Comparison of ENCODE assay signal across 8 cellular contexts in genomic region chr12:54357802-54358619, GRCh38. TPM values are rescaled to one million over a fixed set of nuclear protein-coding genes. Genes with fewer than 3 reads are reported as not detected.
A peak's percentile ranks its signal among the peaks of the same experiment; 100 is the strongest.
DNase-seq lines count a peak whose midpoint lies in the region; ATAC-seq and TF ChIP-seq lines count a peak whose summit lies in the region.

No MANE protein-coding gene starts in this region.

- DNase-seq in NCI-H1105 treated with DMSO at 0.1 percent for 48 hours (lab: John Stamatoyannopoulos, UW) (peak; percentile 43), NCI-H1105 (lab: John Stamatoyannopoulos, UW) (no peak), NCI-H146 (lab: John Stamatoyannopoulos, UW) (peak; percentile 69), fibroblast of pulmonary artery (ENCODE audit: low read depth) (no peak), smooth muscle cell (lab: John Stamatoyannopoulos, UW; ENCODE audit: unreplicated experiment) (no peak)
- peak; percentile 64 for DNase-seq in activated CD8-positive, alpha-beta T cell treated with anti-CD3 and anti-CD28 coated beads for 36 hours
- DNase-seq in effector memory CD8-positive, alpha-beta T cell, result no peak

- no peaks in the 10 kb centered on the region for H3K36me3 Mint-ChIP-seq in activated CD8-positive, alpha-beta T cell treated with anti-CD3 and anti-CD28 coated beads for 36 hours (ENCODE audit: low read depth)
- peaks cover 3% of the 10 kb centered on the region for H3K36me3 Mint-ChIP-seq in effector memory CD8-positive, alpha-beta T cell (ENCODE audit: insufficient read depth)

- peaks cover 8% of the 10 kb centered on the region for H3F3A ChIP-seq in smooth muscle cell (ENCODE audit: low read depth)

- H3K36me3 ChIP-seq in smooth muscle cell (ENCODE audit: low read depth), result no peaks in the 10 kb centered on the region

- CTCF ChIA-PET in activated CD8-positive, alpha-beta T cell treated with anti-CD3 and anti-CD28 coated beads for 36 hours (lab: Charles Lee), result interaction anchor here (0.7 to 9.0 kb wide), 13 partner anchors 8 to 169 kb away, joined by 3 to 117 read pairs (median 11); partner anchors contain the start of gene COPZ1

- H3K27me3 ChIP-seq in smooth muscle cell (ENCODE audit: low read depth), result no peaks in the 10 kb centered on the region

- intact Hi-C loops in activated CD8-positive, alpha-beta T cell treated with anti-CD3 and anti-CD28 coated beads for 36 hours (cut with micrococcal nuclease), result no loop called here

- no peaks in the 10 kb centered on the region for H3K9me3 Mint-ChIP-seq in activated CD8-positive, alpha-beta T cell treated with anti-CD3 and anti-CD28 coated beads for 36 hours
- H3K9me3 Mint-ChIP-seq in effector memory CD8-positive, alpha-beta T cell, result no peaks in the 10 kb centered on the region

- H3K4me3 Mint-ChIP-seq in activated CD8-positive, alpha-beta T cell treated with anti-CD3 and anti-CD28 coated beads for 36 hours, result no peak overlapping the region
- no peak overlapping the region for H3K4me3 Mint-ChIP-seq in effector memory CD8-positive, alpha-beta T cell

- H3K4me1 ChIP-seq in smooth muscle cell (ENCODE audit: low read depth), result peaks cover 67% of the 10 kb centered on the region

- H2AFZ ChIP-seq in smooth muscle cell (ENCODE audit: low read depth), result peak overlapping the region; percentile 46

- no peaks in the 10 kb centered on the region for H3K79me2 ChIP-seq in smooth muscle cell (ENCODE audit: low read depth)

- TF ChIP-seq CTCF in activated CD8-positive, alpha-beta T cell treated with anti-CD3 and anti-CD28 coated beads for 36 hours (IDR thresholded peaks at IDR 0.05), result no peak
- TF ChIP-seq CTCF in fibroblast of pulmonary artery (IDR thresholded peaks at IDR 0.05; ENCODE audit: low read length, missing control alignments), result no peak
- no peak for TF ChIP-seq CTCF in smooth muscle cell (IDR thresholded peaks at IDR 0.05; ENCODE audit: borderline replicate concordance, insufficient read depth, poor library complexity, severe bottlenecking)

- peak overlapping the region; percentile 99 for H3K27ac ChIP-seq in smooth muscle cell (ENCODE audit: low read depth)

- H3K4me3 ChIP-seq in fibroblast of pulmonary artery (replicated peaks; ENCODE audit: low read depth, low read length) (peak overlapping the region; percentile 73), smooth muscle cell (peak overlapping the region; percentile 81)

- H3K9ac ChIP-seq in smooth muscle cell (ENCODE audit: low read depth), result peak overlapping the region; percentile 96

- H3K9me3 ChIP-seq in smooth muscle cell (replicated peaks; ENCODE audit: low read depth), result no peaks in the 10 kb centered on the region

- H3K27me3 Mint-ChIP-seq in activated CD8-positive, alpha-beta T cell treated with anti-CD3 and anti-CD28 coated beads for 36 hours, result no peaks in the 10 kb centered on the region
- H3K27me3 Mint-ChIP-seq in effector memory CD8-positive, alpha-beta T cell, result no peaks in the 10 kb centered on the region

- H3K4me1 Mint-ChIP-seq in activated CD8-positive, alpha-beta T cell treated with anti-CD3 and anti-CD28 coated beads for 36 hours (ENCODE audit: low read depth), result peaks cover 9% of the 10 kb centered on the region
- no peaks in the 10 kb centered on the region for H3K4me1 Mint-ChIP-seq in effector memory CD8-positive, alpha-beta T cell (ENCODE audit: low read depth in 2 of 2)

- 13% methylated on average over 10 of the region's 10 CpGs for WGBS in smooth muscle cell (ENCODE audit: low lambda C conversion rate)

- POLR2A ChIA-PET in activated CD8-positive, alpha-beta T cell treated with anti-CD3 and anti-CD28 coated beads for 36 hours (lab: Charles Lee), result interaction anchor here (0.6 to 6.3 kb wide), 12 partner anchors 11 to 77 kb away, joined by 3 to 70 read pairs (median 4); partner anchors contain the start of genes CBX5, COPZ1 and HNRNPA1

- ATAC-seq in activated CD8-positive, alpha-beta T cell treated with anti-CD3 and anti-CD28 coated beads for 36 hours, result peak; percentile 21
- ATAC-seq in effector memory CD8-positive, alpha-beta T cell (replicated peaks), result no peak
- ATAC-seq in GM21737 (IDR thresholded peaks at IDR 0.05; ENCODE audit: unreplicated experiment), result no peak

- no peaks in the 10 kb centered on the region for H4K20me1 ChIP-seq in smooth muscle cell (ENCODE audit: low read depth)

- H3K4me2 ChIP-seq in smooth muscle cell, result peak overlapping the region; percentile 99

- no peak overlapping the region for H3K27ac Mint-ChIP-seq in activated CD8-positive, alpha-beta T cell treated with anti-CD3 and anti-CD28 coated beads for 36 hours
- no peak overlapping the region for H3K27ac Mint-ChIP-seq in effector memory CD8-positive, alpha-beta T cell

RNA-seq across cellular contexts. Expression of gene GPR84, which starts 6.3 kb away (rescaled TPM):
- not detected for total RNA-seq in activated CD8-positive, alpha-beta T cell treated with anti-CD3 and anti-CD28 coated beads for 36 hours
- 0.09 and 0.13 TPM in 2 replicates for total RNA-seq in smooth muscle cell
- polyA plus RNA-seq in smooth muscle cell, result 0.46 TPM in 1 of 2 replicates, not detected in the other

RNA-seq across cellular contexts. Expression of gene ZNF385A, which starts 26.5 kb away (rescaled TPM):
- total RNA-seq in activated CD8-positive, alpha-beta T cell treated with anti-CD3 and anti-CD28 coated beads for 36 hours, result 1 to 10 TPM; 1.1 to 2.5 TPM
- total RNA-seq in smooth muscle cell, result 9.3 and 20.2 TPM in 2 replicates
- 6.5 and 17.2 TPM in 2 replicates for polyA plus RNA-seq in smooth muscle cell

RNA-seq across cellular contexts. Expression of gene COPZ1, which starts 33.1 kb away (rescaled TPM):
- 10 to 100 TPM; 75.8 to 78.4 TPM for total RNA-seq in activated CD8-positive, alpha-beta T cell treated with anti-CD3 and anti-CD28 coated beads for 36 hours
- 147 and 163 TPM in 2 replicates for total RNA-seq in smooth muscle cell
- 214 and 219 TPM in 2 replicates for polyA plus RNA-seq in smooth muscle cell

RNA-seq across cellular contexts. Expression of gene NFE2, which starts 57.2 kb away (rescaled TPM):
- total RNA-seq in activated CD8-positive, alpha-beta T cell treated with anti-CD3 and anti-CD28 coated beads for 36 hours, result not detected
- 0.13 TPM in 1 of 2 replicates, not detected in the other for total RNA-seq in smooth muscle cell
- polyA plus RNA-seq in smooth muscle cell, result 0.24 and 1.9 TPM in 2 replicates

Comparison
In these comparisons a context has a peak if more than half of its experiments do, and no peak if none do; other contexts are left out.
1. DNase-seq: peak in NCI-H1105 treated with DMSO at 0.1 percent for 48 hours (single experiment), NCI-H146 (single experiment) and activated CD8-positive, alpha-beta T cell treated with anti-CD3 and anti-CD28 coated beads for 36 hours (single experiment); none in NCI-H1105 (single experiment), fibroblast of pulmonary artery (single experiment), smooth muscle cell (single experiment) and effector memory CD8-positive, alpha-beta T cell (0 of 3).